In the genomic region with DNA sequence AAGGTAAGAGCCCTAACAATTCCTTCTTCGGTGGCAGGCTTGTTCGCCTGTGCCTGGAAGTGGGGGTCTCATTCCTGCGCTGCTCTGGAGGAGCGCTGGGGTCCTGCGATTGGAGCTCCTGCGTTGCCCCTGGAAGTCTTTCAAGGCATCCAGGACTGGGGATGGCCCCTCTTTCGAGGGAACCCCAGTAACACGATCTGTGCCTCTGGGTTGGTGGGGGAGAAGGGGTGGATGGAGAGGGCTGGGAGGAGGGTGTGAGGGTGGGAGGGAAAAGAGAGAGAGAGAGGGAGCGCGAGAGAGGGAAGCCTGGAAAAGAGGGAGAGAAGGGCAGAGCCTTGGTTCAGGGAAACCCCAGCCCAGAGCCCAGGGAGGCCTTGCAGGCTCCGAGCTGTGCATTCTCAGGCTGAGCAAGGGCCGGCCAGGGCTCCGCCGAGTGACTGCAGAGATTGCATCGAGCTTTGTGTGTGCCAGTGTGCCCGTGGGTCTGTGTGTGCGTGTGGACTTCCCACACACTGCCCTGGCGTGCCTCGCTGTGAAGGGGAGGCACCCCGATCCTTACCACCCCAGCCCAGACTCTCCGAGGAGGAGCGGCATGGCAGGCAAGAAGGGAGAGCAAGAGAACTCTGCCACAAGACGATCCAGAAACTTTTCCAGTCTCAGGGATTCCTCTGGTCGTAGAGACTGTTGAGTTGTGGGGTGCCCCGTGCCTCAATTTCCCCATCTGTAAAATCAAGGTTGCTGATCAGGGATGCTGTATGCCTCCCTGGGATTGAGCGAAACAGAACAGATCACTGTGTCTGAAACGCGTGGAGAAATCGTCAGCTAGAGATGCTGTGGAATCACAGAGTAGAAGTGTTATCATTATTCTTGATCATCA, we compare ENCODE assay signal across 8 cellular contexts. TPM values are rescaled to one million over a fixed set of nuclear protein-coding genes. Genes with fewer than 3 reads are reported as not detected.
DNase-seq lines count a peak whose midpoint lies in the region; ATAC-seq and TF ChIP-seq lines count a peak whose summit lies in the region.

No MANE protein-coding gene starts in this region.

- peak; percentile 37 to 90 for DNase-seq in NCI-H187 (lab: John Stamatoyannopoulos, UW)
- DNase-seq in NCI-H187 treated with DMSO at 0.1 percent for 48 hours (lab: John Stamatoyannopoulos, UW) = no peak
- DNase-seq in RWPE1 (ENCODE audit: low spot score) = no peak
- DNase-seq in dedifferentiated amniotic fluid mesenchymal stem cell (ENCODE audit: extremely low spot score) = peak; percentile 41
- DNase-seq in right lobe of liver = peak; percentile 38 to 65 (median 49)
- peak; percentile 36 to 49 for DNase-seq in stimulated activated naive CD8-positive, alpha-beta T cell treated with anti-CD3 and anti-CD28 coated beads, Interleukin-15, amount 100 ng/mL, for 72 hours
- DNase-seq in KG1 (lab: John Stamatoyannopoulos, UW) = no peak
- no peak for DNase-seq in AML-193 (lab: John Stamatoyannopoulos, UW)

- no peaks in the 10 kb centered on the region for H3K27me3 ChIP-seq in right lobe of liver

- intact Hi-C loops in right lobe of liver (cut with DNase I) = no loop called here

- no peak for TF ChIP-seq POLR2A in right lobe of liver (IDR thresholded peaks at IDR 0.05)

- peak; percentile 61 to 73 (median 64) for ATAC-seq in right lobe of liver
- ATAC-seq in stimulated activated naive CD8-positive, alpha-beta T cell treated with anti-CD3 and anti-CD28 coated beads, Interleukin-15, amount 100 ng/mL, for 72 hours = peak; percentile 19

- H3K27ac ChIP-seq in RWPE1 (peak overlapping the region; percentile 62), right lobe of liver (peak overlapping the region; percentile 47 to 59 (median 54))

- CTCF ChIA-PET in RWPE1 (lab: Yijun Ruan, JAX) = no interaction called here

- H3K4me1 ChIP-seq in right lobe of liver = peaks cover 0 to 11% (median 2%) of the 10 kb centered on the region in 4 donors

- H3K4me3 Mint-ChIP-seq in stimulated activated naive CD8-positive, alpha-beta T cell treated with anti-CD3 and anti-CD28 coated beads, Interleukin-15, amount 100 ng/mL, for 72 hours = no peak overlapping the region

- peak overlapping the region; percentile 39 to 55 (median 54) for H3K4me3 ChIP-seq in right lobe of liver

- no peaks in the 10 kb centered on the region for H3K27me3 Mint-ChIP-seq in stimulated activated naive CD8-positive, alpha-beta T cell treated with anti-CD3 and anti-CD28 coated beads, Interleukin-15, amount 100 ng/mL, for 72 hours

- POLR2A ChIA-PET in RWPE1 (lab: Yijun Ruan, JAX; ENCODE audit: low non-redundant PET) = no interaction called here

- H3K36me3 ChIP-seq in right lobe of liver = no peaks in the 10 kb centered on the region

- WGBS in right lobe of liver (ENCODE audit: insufficient coverage, low coverage, low lambda C conversion rate, missing lambda C conversion rate) = 12% methylated on average over 16 of the region's 29 CpGs

- no peaks in the 10 kb centered on the region for H3K9me3 Mint-ChIP-seq in stimulated activated naive CD8-positive, alpha-beta T cell treated with anti-CD3 and anti-CD28 coated beads, Interleukin-15, amount 100 ng/mL, for 72 hours

- H3K4me1 Mint-ChIP-seq in stimulated activated naive CD8-positive, alpha-beta T cell treated with anti-CD3 and anti-CD28 coated beads, Interleukin-15, amount 100 ng/mL, for 72 hours = peaks cover 51% of the 10 kb centered on the region

- H3K9me3 ChIP-seq in right lobe of liver = no peaks in the 10 kb centered on the region

- no peak for TF ChIP-seq CTCF in RWPE1 (conservative IDR thresholded peaks at IDR 0.05; ENCODE audit: low read depth)
- TF ChIP-seq CTCF in right lobe of liver (IDR thresholded peaks at IDR 0.05) = no peak

- no peak overlapping the region for H3K27ac Mint-ChIP-seq in stimulated activated naive CD8-positive, alpha-beta T cell treated with anti-CD3 and anti-CD28 coated beads, Interleukin-15, amount 100 ng/mL, for 72 hours

RNA-seq across cellular contexts. Expression of a gene that starts 0.6 kb away (rescaled TPM):
- 1 to 10 TPM; 4.2 to 7.4 (median 7.1) TPM for total RNA-seq in right lobe of liver

Comparison
In these comparisons a context has a peak if more than half of its experiments do, and no peak if none do; other contexts are left out.
1. DNase-seq: peak in NCI-H187 (2 of 2), dedifferentiated amniotic fluid mesenchymal stem cell (single experiment), right lobe of liver (3 of 3) and stimulated activated naive CD8-positive, alpha-beta T cell treated with anti-CD3 and anti-CD28 coated beads, Interleukin-15, amount 100 ng/mL, for 72 hours (2 of 2); none in NCI-H187 treated with DMSO at 0.1 percent for 48 hours (single experiment), RWPE1 (single experiment), KG1 (single experiment) and AML-193 (0 of 2).